Comparison of ENCODE assay signal across 22 cellular contexts in the genomic region with DNA sequence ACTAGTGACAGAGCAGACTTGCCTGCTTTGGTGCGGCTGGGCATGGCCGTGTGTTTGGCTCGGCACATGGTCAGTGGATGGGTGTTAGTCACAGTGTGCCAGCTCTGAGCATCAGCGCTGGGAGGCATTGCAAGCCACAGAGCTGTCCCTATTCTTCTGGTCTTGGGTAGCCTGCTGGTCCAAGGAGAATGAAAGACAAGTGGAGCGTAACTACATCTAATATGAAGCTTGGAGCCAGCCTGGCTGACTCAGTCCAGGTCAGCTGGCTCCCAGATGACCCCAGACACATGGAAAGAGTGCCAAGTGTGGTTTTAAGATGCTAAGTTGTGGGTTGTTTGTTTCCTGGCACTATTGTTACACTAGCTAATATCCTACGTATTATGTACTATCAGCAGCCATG.
A peak's percentile ranks its signal among the peaks of the same experiment; 100 is the strongest.
DNase-seq lines count a peak whose midpoint lies in the region; ATAC-seq and TF ChIP-seq lines count a peak whose summit lies in the region.
"Had no signal": no experiment of that assay in that cellular context is flagged by ENCODE, and none has a peak within 500 bp of the region (broad histone marks: within the 10 kb centered on the region; RNA-seq: fewer than 3 reads in every experiment).

No MANE protein-coding gene starts in this region.

- in situ Hi-C loops in astrocyte of the cerebellum (cut with HindIII; ENCODE audit: low sequenced_read_pairs), result no loop called here
- in situ Hi-C loops in ACHN (cut with HindIII; ENCODE audit: low pct_ligation_motif_present, low pct_unique_long_range_greater_than_20kb, low sequenced_read_pairs), result no loop called here

- no peak overlapping the region for H3K4me3 ChIP-seq in astrocyte of the cerebellum (ENCODE audit: low read depth, low read length)
- H3K4me3 ChIP-seq: A549 had no signal

- CTCF ChIA-PET in GM10248 (lab: Yijun Ruan, JAX), result interaction anchor here (1.2 kb wide), 1 partner anchor 28 kb away, joined by 3 read pairs; no protein-coding TSS in a partner anchor

- POLR2A ChIA-PET in GM10248 (lab: Yijun Ruan, JAX), result no interaction called here

- TF ChIP-seq CTCF in astrocyte of the cerebellum (IDR thresholded peaks at IDR 0.05; ENCODE audit: low read depth, low read length, missing control alignments), result no peak
- no peak for TF ChIP-seq CTCF in GM10248 (IDR thresholded peaks at IDR 0.05; ENCODE audit: control extremely low read depth, extremely low read depth, low read depth, missing control alignments)

- DNase-seq in H4 (ENCODE audit: low spot score), result peak; percentile 3
- DNase-seq in astrocyte of the cerebellum (ENCODE audit: low read depth), result peak; percentile 57
- peak; percentile 8 for DNase-seq in iris pigment epithelial cell (ENCODE audit: low read depth)
- peak; percentile 77 for DNase-seq in renal cortical epithelial cell (ENCODE audit: low read depth)
- no peak for DNase-seq in ACHN
- no peak for DNase-seq in NCI-H2171 (lab: John Stamatoyannopoulos, UW)
- DNase-seq in GM10248 (ENCODE audit: extremely low spot score), result no peak
- DNase-seq: AML-193; CD4-positive, CD25-positive, alpha-beta regulatory T cell; DMS79 treated with DMSO at 0.1 percent for 48 hours; GDM1; GOT3; HFFc6; KBM-7; NCI-H1092 treated with DMSO at 0.1 percent for 48 hours; NCI-H1694; NCI-H2107; NCI-H774; SHP77 treated with DMSO at 0.1 percent for 48 hours had no signal

- no peak for ATAC-seq in HG02885 (IDR thresholded peaks at IDR 0.05; ENCODE audit: poor library complexity, unreplicated experiment)
- ATAC-seq: A549, Panc1 had no signal

Comparison
In these comparisons a context has a peak if more than half of its experiments do, and no peak if none do; other contexts are left out.
1. DNase-seq: peak in H4 (single experiment), astrocyte of the cerebellum (single experiment), iris pigment epithelial cell (single experiment) and renal cortical epithelial cell (single experiment); none in ACHN (single experiment), NCI-H2171 (single experiment) and GM10248 (single experiment).